In genomic region chr14:30291216-30291615, GRCh38 we compare ENCODE assay signal across 19 cellular contexts.
DNase-seq lines count a peak whose midpoint lies in the region; ATAC-seq, FAIRE-seq and TF ChIP-seq lines count a peak whose summit lies in the region.
"Had no signal": no experiment of that assay in that cellular context is flagged by ENCODE, and none has a peak within 500 bp of the region (broad histone marks: within the 10 kb centered on the region; RNA-seq: fewer than 3 reads in every experiment).

No MANE protein-coding gene starts in this region.

- FAIRE-seq in D721Med (lab: Jason Lieb, UNC), result no peak
- FAIRE-seq: A549, H1 had no signal

- DNase-seq in ACHN (peak; percentile 82), HT1080 (ENCODE audit: low read depth) (peak; percentile 74), astrocyte of the spinal cord (ENCODE audit: low read depth, low spot score) (peak; percentile 64), hepatic stellate cell (ENCODE audit: low spot score) (peak; percentile 29), D721Med (ENCODE audit: insufficient read length, low spot score) (no peak), NCI-H1436 (lab: John Stamatoyannopoulos, UW) (no peak), 8988T (no peak)
- DNase-seq: activated CD8-positive, alpha-beta memory T cell treated with anti-CD3 and anti-CD28 coated beads, Interleukin-2, amount 50 U/mL, for 4 hours; activated naive CD4-positive, alpha-beta T cell treated with anti-CD3 and anti-CD28 coated beads, Interleukin-2, amount 50 U/mL, for 16 hours; KG1; NCI-H1436 treated with DMSO at 0.1 percent for 48 hours; right cardiac atrium; stimulated activated CD4-positive, alpha-beta T cell treated with anti-CD3 and anti-CD28 coated beads, Interleukin-2, amount 100 ng/mL, for 24 hours; SW 1271; upper lobe of left lung had no signal

- H3K4me3 ChIP-seq in astrocyte of the spinal cord (ENCODE audit: low read depth, low read length), result no peak overlapping the region
- H3K4me3 ChIP-seq: A549, lung, upper lobe of left lung had no signal

- ATAC-seq in GM19351 (IDR thresholded peaks at IDR 0.05; ENCODE audit: unreplicated experiment), result no peak
- ATAC-seq: A549, right cardiac atrium had no signal

- in situ Hi-C loops in ACHN (cut with HindIII; ENCODE audit: low pct_ligation_motif_present, low pct_unique_long_range_greater_than_20kb, low sequenced_read_pairs) (no loop called here), astrocyte of the spinal cord (cut with HindIII; ENCODE audit: low sequenced_read_pairs) (no loop called here)

- TF ChIP-seq CTCF in astrocyte of the spinal cord (IDR thresholded peaks at IDR 0.05; ENCODE audit: low read depth, low read length), result no peak
- no peak for TF ChIP-seq CTCF in D721Med (IDR thresholded peaks at IDR 0.05; ENCODE audit: insufficient read depth, missing control alignments)

Comparison
In these comparisons a context has a peak if more than half of its experiments do, and no peak if none do; other contexts are left out.
1. DNase-seq: peak in ACHN (single experiment), HT1080 (single experiment), astrocyte of the spinal cord (single experiment) and hepatic stellate cell (single experiment); none in D721Med (single experiment), NCI-H1436 (single experiment) and 8988T (single experiment).